In the genomic region with DNA sequence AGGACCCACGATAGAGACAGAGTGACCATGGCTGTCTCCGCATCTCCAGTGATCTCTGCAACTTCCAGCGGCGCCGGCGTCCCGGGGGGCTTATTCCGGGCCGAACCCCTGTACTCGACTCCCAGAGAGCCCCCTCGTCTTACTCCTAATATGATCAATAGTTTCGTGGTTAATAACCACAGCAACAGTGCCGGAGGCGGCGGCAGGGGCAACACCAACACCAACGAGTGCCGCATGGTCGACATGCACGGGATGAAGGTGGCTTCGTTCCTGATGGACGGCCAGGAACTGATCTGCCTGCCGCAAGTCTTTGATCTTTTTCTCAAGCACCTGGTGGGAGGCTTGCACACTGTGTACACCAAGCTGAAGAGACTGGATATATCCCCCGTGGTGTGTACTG, we compare ENCODE assay signal across 9 cellular contexts. TPM values are rescaled to one million over a fixed set of nuclear protein-coding genes. Genes with fewer than 3 reads are reported as not detected.
A peak's percentile ranks its signal among the peaks of the same experiment; 100 is the strongest.
DNase-seq lines count a peak whose midpoint lies in the region; ATAC-seq and TF ChIP-seq lines count a peak whose summit lies in the region.
"Had no signal": no experiment of that assay in that cellular context is flagged by ENCODE, and none has a peak within 500 bp of the region (broad histone marks: within the 10 kb centered on the region; RNA-seq: fewer than 3 reads in every experiment).

No MANE protein-coding gene starts in this region.

- CTCF ChIA-PET in A673 (lab: Charles Lee), result no interaction called here
- CTCF ChIA-PET in HEK293T (lab: Yijun Ruan, JAX), result no interaction called here

- H3K36me3 ChIP-seq in A673 (ENCODE audit: insufficient read depth, low read length, poor library complexity, severe bottlenecking) (no peaks in the 10 kb centered on the region), muscle layer of duodenum (ENCODE audit: control insufficient read depth in 1 of 2, insufficient read depth in 2 of 2, low read length in 2 of 2) (no peaks in the 10 kb centered on the region)
- H3K36me3 ChIP-seq: neutrophil had no signal

- BruUV-seq in A673 (replicated peaks; lab: Mats Ljungman, UMichigan), result no TSS peak

- no peaks in the 10 kb centered on the region for H3K9me3 ChIP-seq in A673 (ENCODE audit: low read depth, low read length, poor library complexity, severe bottlenecking)
- H3K9me3 ChIP-seq in muscle layer of duodenum (ENCODE audit: control insufficient read depth in 1 of 2, low read length in 2 of 2), result no peaks in the 10 kb centered on the region
- H3K9me3 ChIP-seq: neutrophil had no signal

- H3K36me3 Mint-ChIP-seq in chondrocyte (ENCODE audit: low read depth), result peaks cover 2% of the 10 kb centered on the region

- TF ChIP-seq CTCF in A673 (conservative IDR thresholded peaks at IDR 0.05; ENCODE audit: low read depth, low read length), result no peak
- no peak for TF ChIP-seq CTCF in chondrocyte (IDR thresholded peaks at IDR 0.05)

- intact Hi-C loops in A673 (cut with micrococcal nuclease; ENCODE audit: unreplicated experiment), result no loop called here

- no peaks in the 10 kb centered on the region for H3K9me3 Mint-ChIP-seq in chondrocyte (ENCODE audit: low read depth)

- POLR2A ChIA-PET in A673 (lab: Charles Lee; ENCODE audit: low non-redundant PET) (no interaction called here), HEK293T (lab: Yijun Ruan, JAX) (no interaction called here)

- peaks cover 16% of the 10 kb centered on the region for H3K27me3 ChIP-seq in A673 (replicated peaks; ENCODE audit: insufficient read depth, low read depth, low read length, poor library complexity)
- peaks cover 9% of the 10 kb centered on the region for H3K27me3 ChIP-seq in muscle layer of duodenum (ENCODE audit: low read depth, low read length)

- peaks cover 61% of the 10 kb centered on the region for H3K27me3 Mint-ChIP-seq in chondrocyte (ENCODE audit: low read depth)

- H3K27ac ChIP-seq in A673 (ENCODE audit: low read depth, low read length, poor library complexity, severe bottlenecking), result no peak overlapping the region
- H3K27ac ChIP-seq in muscle layer of duodenum (ENCODE audit: low read length), result no peak overlapping the region
- H3K27ac ChIP-seq: neutrophil had no signal

- H3K27ac Mint-ChIP-seq in chondrocyte (ENCODE audit: unreplicated experiment), result no peak overlapping the region

- H3K4me1 ChIP-seq in A673 (ENCODE audit: insufficient read depth, low read length, poor library complexity, severe bottlenecking) (no peaks in the 10 kb centered on the region), muscle layer of duodenum (ENCODE audit: control insufficient read depth in 1 of 2, insufficient read depth in 2 of 2, low read length in 2 of 2) (peaks cover 0 to 13% of the 10 kb centered on the region in 2 donors)

- peak overlapping the region; percentile 84 for H3K4me3 Mint-ChIP-seq in chondrocyte (ENCODE audit: unreplicated experiment)

- DNase-seq in A673 (ENCODE audit: low spot score) (no peak), HEK293T (ENCODE audit: extremely low spot score) (peak; percentile 15), chondrocyte (ENCODE audit: low spot score) (peak; percentile 38), AG20443 (ENCODE audit: low spot score) (no peak)
- DNase-seq in effector CD8-positive, alpha-beta T cell (lab: John Stamatoyannopoulos, UW), result no peak

- ATAC-seq in HG02870 (IDR thresholded peaks at IDR 0.05; ENCODE audit: unreplicated experiment) (no peak), HG03175 (IDR thresholded peaks at IDR 0.05; ENCODE audit: unreplicated experiment) (no peak)

- peak overlapping the region; percentile 34 for H3K4me3 ChIP-seq in A673 (ENCODE audit: low read depth, low read length, poor library complexity, severe bottlenecking)
- peak overlapping the region; percentile 64 to 68 for H3K4me3 ChIP-seq in muscle layer of duodenum (ENCODE audit: low read depth in 1 of 2, low read length in 2 of 2)

- peaks cover 21% of the 10 kb centered on the region for H3K4me1 Mint-ChIP-seq in chondrocyte (ENCODE audit: low read depth)

TF ChIP-seq in HEK293T, 16 proteins besides CTCF, POLR2A, EP300 and RAD21:
- TF ChIP-seq BHLHE40 (IDR thresholded peaks at IDR 0.05; ENCODE audit: borderline replicate concordance) (no peak), L3MBTL2 (conservative IDR thresholded peaks at IDR 0.05) (peak; percentile 67), HDGF (IDR thresholded peaks at IDR 0.05; ENCODE audit: borderline replicate concordance) (no peak)
TF ChIP-seq in HEK293T: peak in this region for 1.

RNA-seq across cellular contexts. Expression of a gene that starts 0.3 kb away (rescaled TPM):
- total RNA-seq in A673 (2021) (not detected in 2 replicates), chondrocyte (not detected in 3 replicates)

Comparison
In these comparisons a context has a peak if more than half of its experiments do, and no peak if none do; other contexts are left out.
1. DNase-seq: peak in HEK293T (single experiment) and chondrocyte (single experiment); none in A673 (single experiment), AG20443 (single experiment) and effector CD8-positive, alpha-beta T cell (single experiment).